ENCODE assay signal across 22 cellular contexts in the genomic region with DNA sequence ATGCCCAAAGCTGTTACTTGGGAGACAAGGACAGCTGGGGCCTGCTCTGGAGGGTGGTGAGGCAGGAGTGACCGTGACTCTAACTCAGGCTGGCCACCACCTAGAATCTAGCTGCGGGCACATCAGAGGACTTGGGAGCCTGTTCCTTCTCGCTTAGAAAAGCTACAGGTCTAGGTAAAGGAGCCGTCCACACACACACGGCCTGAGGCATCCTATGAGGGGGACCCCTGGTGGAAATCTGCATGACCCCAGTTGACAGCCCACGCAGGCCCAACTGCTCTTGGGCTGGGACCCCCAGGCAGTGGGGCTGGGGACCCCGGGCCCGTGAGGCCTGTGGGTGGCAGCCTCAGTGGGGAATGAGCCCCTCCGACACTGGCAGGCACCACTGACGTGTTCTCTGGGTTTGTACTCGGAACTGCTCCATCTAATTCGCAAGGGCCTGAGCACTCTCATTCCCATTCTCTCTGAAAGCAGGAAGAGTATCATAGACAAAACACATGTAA.
DNase-seq lines count a peak whose midpoint lies in the region; ATAC-seq, FAIRE-seq and TF ChIP-seq lines count a peak whose summit lies in the region.
"Had no signal": no experiment of that assay in that cellular context is flagged by ENCODE, and none has a peak within 500 bp of the region (broad histone marks: within the 10 kb centered on the region; RNA-seq: fewer than 3 reads in every experiment).

No MANE protein-coding gene starts in this region.

- TF ChIP-seq POLR2A in HepG2 (IDR thresholded peaks at IDR 0.05; ENCODE audit: insufficient read depth in 1 of 2, low read depth in 2 of 2, low read length in 2 of 2) = no peak
- TF ChIP-seq POLR2A in right lobe of liver (IDR thresholded peaks at IDR 0.05) = no peak

- POLR2A ChIA-PET in HepG2 (lab: Yijun Ruan, JAX) = no interaction called here
- POLR2A ChIA-PET in CD4-positive, alpha-beta memory T cell (lab: Charles Lee; ENCODE audit: partially characterized antibody) = no interaction called here

- in situ Hi-C loops in HepG2 (cut with HindIII; ENCODE audit: extremely low pct_ligation_motif_present, low pct_unique_long_range_greater_than_20kb) = no loop called here

- H3K4ac ChIP-seq in trophoblast cell (ENCODE audit: low read depth, low read length) = no peak overlapping the region

- H3K36me3 Mint-ChIP-seq in CD4-positive, alpha-beta memory T cell = peaks cover 12 to 30% of the 10 kb centered on the region in 2 donors

- H3K4me2 ChIP-seq in HepG2 (ENCODE audit: low read depth, low read length) (no peak overlapping the region), trophoblast cell (ENCODE audit: low read length) (no peak overlapping the region)

- no peaks in the 10 kb centered on the region for H3K4me1 Mint-ChIP-seq in CD4-positive, alpha-beta memory T cell
- H3K4me1 Mint-ChIP-seq: B cell had no signal

- 100% methylated on average over 5 of the region's 12 CpGs for WGBS in HepG2 (ENCODE audit: low lambda C conversion rate)
- WGBS in right lobe of liver (ENCODE audit: insufficient coverage, low coverage, low lambda C conversion rate, missing lambda C conversion rate) = 100% methylated on average over 4 of the region's 12 CpGs
- WGBS in trophoblast cell (ENCODE audit: extremely low coverage, insufficient coverage, insufficient read length) = no CpG with 5 or more reads among the region's 12 CpGs

- H4K12ac ChIP-seq in trophoblast cell (ENCODE audit: low read depth, low read length) = no peak overlapping the region

- H2AFZ ChIP-seq in HepG2 (ENCODE audit: low read length) (no peak overlapping the region), trophoblast cell (ENCODE audit: insufficient read depth, low read length, poor library complexity) (no peak overlapping the region)
- H2AFZ ChIP-seq: GM23248 had no signal

- intact Hi-C loops in HepG2 (cut with micrococcal nuclease; ENCODE audit: unreplicated experiment) = no loop called here
- intact Hi-C loops in right lobe of liver (cut with DNase I) = no loop called here
- intact Hi-C loops in kidney (cut with DNase I) = no loop called here
- intact Hi-C loops in CD4-positive, alpha-beta memory T cell (cut with micrococcal nuclease) = no loop called here

- H3K9me3 ChIP-seq in HepG2 (ENCODE audit: low read length) (no peaks in the 10 kb centered on the region), right lobe of liver (no peaks in the 10 kb centered on the region), kidney (ENCODE audit: control insufficient read depth in 1 of 2, low read length in 2 of 2) (peaks cover 0 to 3% of the 10 kb centered on the region in 2 donors), trophoblast cell (ENCODE audit: insufficient read depth, low read depth, low read length) (peaks cover 3% of the 10 kb centered on the region)
- H3K9me3 ChIP-seq in CD4-positive, alpha-beta memory T cell (ENCODE audit: control insufficient read depth in 1 of 2, low read length in 2 of 2) = no peaks in the 10 kb centered on the region

- no peak overlapping the region for H3K4me3 Mint-ChIP-seq in CD4-positive, alpha-beta memory T cell
- H3K4me3 Mint-ChIP-seq: B cell; CD8-positive, alpha-beta T cell had no signal

- no peak overlapping the region for H3K23ac ChIP-seq in trophoblast cell (ENCODE audit: low read length)

- peaks cover 0 to 10% (median 1%) of the 10 kb centered on the region in 8 donors for H3K9me3 Mint-ChIP-seq in CD4-positive, alpha-beta memory T cell

- no peaks in the 10 kb centered on the region for H3K27me3 Mint-ChIP-seq in CD4-positive, alpha-beta memory T cell
- H3K27me3 Mint-ChIP-seq: B cell had no signal

- TF ChIP-seq RAD21 in HepG2 (CRISPR knock-in tag; IDR thresholded peaks at IDR 0.05) = no peak

- peak overlapping the region; percentile 15 for H4K91ac ChIP-seq in trophoblast cell (ENCODE audit: low read depth, low read length)

- H3K27ac Mint-ChIP-seq in CD4-positive, alpha-beta memory T cell = no peak overlapping the region
- H3K27ac Mint-ChIP-seq: B cell; CD8-positive, alpha-beta T cell had no signal

- no peak overlapping the region for H4K8ac ChIP-seq in trophoblast cell (ENCODE audit: low read depth, low read length)

- no peaks in the 10 kb centered on the region for H4K20me1 ChIP-seq in HepG2 (ENCODE audit: insufficient read depth, low read length)

- peak overlapping the region; percentile 21 for H2BK12ac ChIP-seq in trophoblast cell (ENCODE audit: low read length)

- 0 out of 2 replicates have a peak, but pooled peaks have one; percentile 5 for TF ChIP-seq CTCF in HepG2 (CRISPR knock-in tag; IDR thresholded peaks at IDR 0.05)
- no peak for TF ChIP-seq CTCF in right lobe of liver (IDR thresholded peaks at IDR 0.05)
- TF ChIP-seq CTCF in kidney (IDR thresholded peaks at IDR 0.05; ENCODE audit: borderline replicate concordance, extremely low read depth, insufficient read depth) = no peak

- H3K36me3 ChIP-seq in HepG2 (replicated peaks in 1 of 2; ENCODE audit: control insufficient read depth in 1 of 2, insufficient read depth in 2 of 2, low read length in 2 of 2) = no peaks in the 10 kb centered on the region
- no peaks in the 10 kb centered on the region for H3K36me3 ChIP-seq in right lobe of liver
- H3K36me3 ChIP-seq in kidney (ENCODE audit: control insufficient read depth in 1 of 2, insufficient read depth in 2 of 2, low read length in 2 of 2) = peaks cover 0 to 2% of the 10 kb centered on the region in 2 donors
- H3K36me3 ChIP-seq in trophoblast cell (ENCODE audit: control insufficient read depth in 1 of 2, insufficient read depth in 2 of 2, low read length in 2 of 2) = peaks cover 8 to 9% of the 10 kb centered on the region in 2 experiments
- no peaks in the 10 kb centered on the region for H3K36me3 ChIP-seq in CD4-positive, alpha-beta memory T cell (ENCODE audit: insufficient read depth, low read length)

- no peak for DNase-seq in HepG2 (ENCODE audit: low spot score)
- no peak for DNase-seq in right lobe of liver
- peak; percentile 32 for DNase-seq in kidney
- DNase-seq in trophoblast cell = no peak
- DNase-seq in hepatic stellate cell (ENCODE audit: low spot score) = no peak
- no peak for DNase-seq in CD4-positive, alpha-beta memory T cell
- DNase-seq: C1 segment of cervical spinal cord; CD8-positive, alpha-beta T cell; COR-L47; DMS153; DMS79 treated with DMSO at 0.1 percent for 48 hours; EL; GM23248 had no signal

- H3K4me1 ChIP-seq in HepG2 (ENCODE audit: insufficient read depth, low read length) (no peaks in the 10 kb centered on the region), right lobe of liver (peaks cover 0 to 6% (median 0%) of the 10 kb centered on the region in 4 donors), kidney (ENCODE audit: control insufficient read depth in 1 of 2, insufficient read depth in 1 of 2, low read depth in 1 of 2, low read length in 2 of 2) (no peaks in the 10 kb centered on the region), trophoblast cell (ENCODE audit: control insufficient read depth in 1 of 2, insufficient read depth in 2 of 2, low read length in 2 of 2) (peaks cover 3 to 5% of the 10 kb centered on the region in 2 experiments)
- no peaks in the 10 kb centered on the region for H3K4me1 ChIP-seq in CD4-positive, alpha-beta memory T cell (ENCODE audit: insufficient read depth, low read length)

- H2BK120ac ChIP-seq in trophoblast cell (ENCODE audit: insufficient read depth, low read length, poor library complexity) = no peak overlapping the region

- TF ChIP-seq EP300 in HepG2 (IDR thresholded peaks at IDR 0.05; ENCODE audit: low read depth in 2 of 2, low read length in 2 of 2) (no peak), HepG2 (CRISPR knock-in tag; IDR thresholded peaks at IDR 0.05; ENCODE audit: borderline replicate concordance) (no peak)

- H3K4me3 ChIP-seq in HepG2 (replicated peaks in 1 of 3; ENCODE audit: insufficient read depth in 1 of 3, low read depth in 2 of 3, low read length in 3 of 3) (no peak overlapping the region), right lobe of liver (no peak overlapping the region), kidney (ENCODE audit: low read length in 2 of 2) (no peak overlapping the region), trophoblast cell (ENCODE audit: low read depth, low read length) (no peak overlapping the region)
- H3K4me3 ChIP-seq in CD4-positive, alpha-beta memory T cell (ENCODE audit: low read length in 2 of 2) = no peak overlapping the region
- H3K4me3 ChIP-seq: GM23248 had no signal

- H3K79me2 ChIP-seq in HepG2 (ENCODE audit: insufficient read depth, low read length) = no peaks in the 10 kb centered on the region
- H3K79me2 ChIP-seq in trophoblast cell (ENCODE audit: control insufficient read depth, insufficient read depth, low read length, poor library complexity) = no peaks in the 10 kb centered on the region

- FAIRE-seq in HepG2 (lab: Jason Lieb, UNC) = no peak
- no peak for FAIRE-seq in kidney (lab: Jason Lieb, UNC)
- FAIRE-seq: A204.1, D721Med, G401.6, GM12892, GM19239, H54 had no signal

- H2AK5ac ChIP-seq in trophoblast cell (ENCODE audit: low read length) = no peak overlapping the region

- no peak overlapping the region for H3K14ac ChIP-seq in trophoblast cell (ENCODE audit: low read length)

- H3K18ac ChIP-seq in trophoblast cell (ENCODE audit: low read length) = no peak overlapping the region

- no peaks in the 10 kb centered on the region for H3K27me3 ChIP-seq in HepG2 (ENCODE audit: control insufficient read depth in 1 of 2, insufficient read depth in 2 of 2, low read length in 2 of 2)
- H3K27me3 ChIP-seq in right lobe of liver = no peaks in the 10 kb centered on the region
- no peaks in the 10 kb centered on the region for H3K27me3 ChIP-seq in trophoblast cell (ENCODE audit: insufficient read depth, low read length)
- H3K27me3 ChIP-seq in CD4-positive, alpha-beta memory T cell (ENCODE audit: insufficient read depth, low read length) = no peaks in the 10 kb centered on the region

- no peak overlapping the region for H3K27ac ChIP-seq in HepG2 (ENCODE audit: extremely low read length, insufficient read depth, low read length)
- no peak overlapping the region for H3K27ac ChIP-seq in right lobe of liver
- H3K27ac ChIP-seq in kidney (ENCODE audit: low read depth in 2 of 2, low read length in 2 of 2) = no peak overlapping the region
- H3K27ac ChIP-seq in trophoblast cell (ENCODE audit: low read depth, low read length) = no peak overlapping the region
- H3K27ac ChIP-seq in CD4-positive, alpha-beta memory T cell (ENCODE audit: low read depth, low read length) = no peak overlapping the region
- H3K27ac ChIP-seq: GM23248 had no signal

- no peak overlapping the region for H2BK5ac ChIP-seq in trophoblast cell (ENCODE audit: low read depth, low read length, poor library complexity)

- no peak for ATAC-seq in HepG2
- ATAC-seq in right lobe of liver = no peak
- no peak for ATAC-seq in GM21529 (IDR thresholded peaks at IDR 0.05; ENCODE audit: unreplicated experiment)
- ATAC-seq: CD8-positive, alpha-beta T cell; HCT116 had no signal

- no peaks in the 10 kb centered on the region for H3K79me1 ChIP-seq in trophoblast cell (ENCODE audit: low read length)

- H3K9ac ChIP-seq in HepG2 (ENCODE audit: insufficient read depth, low read depth, low read length) (no peak overlapping the region), kidney (ENCODE audit: low read length in 2 of 2) (no peak overlapping the region), trophoblast cell (ENCODE audit: low read length) (no peak overlapping the region)
- H3K9ac ChIP-seq: GM23248 had no signal

- CTCF ChIA-PET in HepG2 (lab: Yijun Ruan, JAX; ENCODE audit: low intra/inter-chr PET ratio, low total read pairs) = no interaction called here
- CTCF ChIA-PET in CD4-positive, alpha-beta memory T cell (lab: Charles Lee; ENCODE audit: partially characterized antibody) = no interaction called here

- no TSS peak for BruUV-seq in HepG2 (replicated peaks; lab: Mats Ljungman, UMichigan)
